Comparison of ENCODE assay signal across 8 cellular contexts in genomic region chr19:1027020-1027952, GRCh38. TPM values are rescaled to one million over a fixed set of nuclear protein-coding genes. Genes with fewer than 3 reads are reported as not detected.
A peak's percentile ranks its signal among the peaks of the same experiment; 100 is the strongest.
DNase-seq lines count a peak whose midpoint lies in the region; ATAC-seq and TF ChIP-seq lines count a peak whose summit lies in the region.

No MANE protein-coding gene starts in this region.

- H3F3A ChIP-seq in SU-DHL-6 (ENCODE audit: insufficient read depth), result peaks cover 17% of the 10 kb centered on the region

- H3K4me3 Mint-ChIP-seq in endodermal cell, result peak overlapping the region; percentile 93

- H3K9me3 ChIP-seq in SU-DHL-6 (ENCODE audit: insufficient read depth, low read length), result no peaks in the 10 kb centered on the region
- no peaks in the 10 kb centered on the region for H3K9me3 ChIP-seq in endodermal cell (ENCODE audit: control insufficient read depth, low read length)

- no peaks in the 10 kb centered on the region; the same call in 1 of the 2 replicates for H3K36me3 ChIP-seq in SU-DHL-6 (ENCODE audit: low read length)
- H3K36me3 ChIP-seq in endodermal cell (ENCODE audit: control insufficient read depth, insufficient read depth, low read length), result peaks cover 25% of the 10 kb centered on the region

- WGBS in endodermal cell (ENCODE audit: insufficient coverage in 1 of 2, insufficient read length in 1 of 2), 2 experiments, result 2% methylated on average over 13 to 35 of the region's 36 CpGs

- no peaks in the 10 kb centered on the region for H3K9me2 ChIP-seq in SU-DHL-6 (replicated peaks; ENCODE audit: insufficient read depth, low read length)

- ATAC-seq in HG02981 (IDR thresholded peaks at IDR 0.05; ENCODE audit: unreplicated experiment) (no peak), HG02610 (IDR thresholded peaks at IDR 0.05; ENCODE audit: unreplicated experiment) (no peak)

- H3K4me3 ChIP-seq in SU-DHL-6 (ENCODE audit: insufficient read depth, low read length, poor library complexity, severe bottlenecking), result peak overlapping the region; percentile 74
- peak overlapping the region; percentile 98 for H3K4me3 ChIP-seq in endodermal cell (ENCODE audit: low read length)

- peak; percentile 58 for DNase-seq in stimulated activated CD4-positive, alpha-beta T cell treated with anti-CD3 and anti-CD28 coated beads, Interleukin-15, amount 100 ng/mL, for 24 hours
- no peak for DNase-seq in stimulated activated CD4-positive, alpha-beta T cell treated with anti-CD3 and anti-CD28 coated beads, Interleukin-12 subunit alpha, Interleukin-12 subunit beta, amount 100 ng/mL, for 4 hours
- DNase-seq in endodermal cell (peak; percentile 72), myocyte (ENCODE audit: low read depth) (peak; percentile 36), medulla oblongata (ENCODE audit: extremely low spot score) (no peak)

- H3K36me3 Mint-ChIP-seq in endodermal cell (ENCODE audit: low read depth), result peaks cover 22% of the 10 kb centered on the region

- peak overlapping the region; percentile 97 for H3K27ac Mint-ChIP-seq in endodermal cell

- peaks cover 6% of the 10 kb centered on the region for H3K4me1 ChIP-seq in endodermal cell (ENCODE audit: control insufficient read depth, insufficient read depth, low read length)

- H3K27me3 ChIP-seq in SU-DHL-6 (ENCODE audit: low read length) (no peaks in the 10 kb centered on the region), endodermal cell (ENCODE audit: control insufficient read depth, insufficient read depth, low read length, poor library complexity, severe bottlenecking) (no peaks in the 10 kb centered on the region)

- H3K4me2 ChIP-seq in SU-DHL-6 (ENCODE audit: low read depth, low read length, poor library complexity, severe bottlenecking), result peak overlapping the region; percentile 92

- no peaks in the 10 kb centered on the region for H3K27me3 Mint-ChIP-seq in endodermal cell (ENCODE audit: insufficient read depth)

- H3K4me1 Mint-ChIP-seq in endodermal cell, result peaks cover 5% of the 10 kb centered on the region

- TF ChIP-seq CTCF in SU-DHL-6 (IDR thresholded peaks at IDR 0.05; ENCODE audit: insufficient read depth, low read length, poor library complexity, severe bottlenecking), result no peak
- TF ChIP-seq CTCF in endodermal cell (conservative IDR thresholded peaks at IDR 0.05), result no peak

- no peak overlapping the region for H2AFZ ChIP-seq in SU-DHL-6 (ENCODE audit: low read depth, low read length, severe bottlenecking)

- H3K9ac ChIP-seq in SU-DHL-6 (ENCODE audit: low read length), result peak overlapping the region; percentile 95
- H3K9ac ChIP-seq in endodermal cell (ENCODE audit: extremely low read depth, low read length, poor library complexity, severe bottlenecking), result peak overlapping the region; percentile 99

- no peaks in the 10 kb centered on the region for H4K20me1 ChIP-seq in SU-DHL-6 (ENCODE audit: low read depth, low read length)

- H3K79me2 ChIP-seq in SU-DHL-6 (ENCODE audit: insufficient read depth, low read length), result peaks cover 42% of the 10 kb centered on the region

- H3K9me3 Mint-ChIP-seq in endodermal cell, result no peaks in the 10 kb centered on the region

- H3K27ac ChIP-seq in SU-DHL-6 (ENCODE audit: low read depth, low read length), result peak overlapping the region; percentile 86
- H3K27ac ChIP-seq in endodermal cell (ENCODE audit: low read depth, low read length), result peak overlapping the region; percentile 84

RNA-seq across cellular contexts. Expression of gene CNN2, which starts 0.9 kb away (rescaled TPM):
- total RNA-seq in endodermal cell (100 to 1,000 TPM; 426 to 469 TPM), myocyte (88.1 and 92.4 TPM in 2 replicates)
- 225 TPM for polyA plus RNA-seq in endodermal cell (2013, experiment 1 of 2)
- 200 TPM for polyA plus RNA-seq in endodermal cell (2013, experiment 2 of 2)
- polyA plus RNA-seq in myocyte (2012), result 202 TPM

RNA-seq across cellular contexts. Expression of gene RNU6-2, which starts 6.0 kb away (rescaled TPM):
- total RNA-seq in endodermal cell (not detected), myocyte (not detected in 2 replicates)
- polyA plus RNA-seq in endodermal cell (2013, experiment 1 of 2), result under 0.01 TPM
- under 0.01 TPM for polyA plus RNA-seq in endodermal cell (2013, experiment 2 of 2)
- not detected for polyA plus RNA-seq in myocyte (2012)

RNA-seq across cellular contexts. Expression of gene TMEM259, which starts 6.4 kb away (rescaled TPM):
- total RNA-seq in endodermal cell (100 to 1,000 TPM; 157 to 176 TPM), myocyte (182 and 198 TPM in 2 replicates)
- 146 TPM for polyA plus RNA-seq in endodermal cell (2013, experiment 1 of 2)
- 122 TPM for polyA plus RNA-seq in endodermal cell (2013, experiment 2 of 2)
- polyA plus RNA-seq in myocyte (2012), result 114 TPM

RNA-seq across cellular contexts. Expression of gene ABCA7, which starts 12.6 kb away (rescaled TPM):
- total RNA-seq in endodermal cell (10 to 100 TPM; 67.2 to 68.7 TPM), myocyte (41.9 and 43.0 TPM in 2 replicates)
- 16.2 TPM for polyA plus RNA-seq in endodermal cell (2013, experiment 1 of 2)
- 16.2 TPM for polyA plus RNA-seq in endodermal cell (2013, experiment 2 of 2)
- polyA plus RNA-seq in myocyte (2012), result 28.2 TPM

RNA-seq across cellular contexts. Expression of gene GRIN3B, which starts 27.1 kb away (rescaled TPM):
- 1 to 10 TPM; 2.0 TPM for total RNA-seq in endodermal cell
- polyA plus RNA-seq in endodermal cell (2013, experiment 1 of 2), result 0.85 TPM
- polyA plus RNA-seq in endodermal cell (2013, experiment 2 of 2), result 0.50 TPM
- 0.05 and 0.16 TPM in 2 replicates for total RNA-seq in myocyte
- 0.05 TPM for polyA plus RNA-seq in myocyte (2012)

Comparison
In these comparisons a context has a peak if more than half of its experiments do, and no peak if none do; other contexts are left out.
1. DNase-seq: peak in stimulated activated CD4-positive, alpha-beta T cell treated with anti-CD3 and anti-CD28 coated beads, Interleukin-15, amount 100 ng/mL, for 24 hours (single experiment), endodermal cell (single experiment) and myocyte (single experiment); none in stimulated activated CD4-positive, alpha-beta T cell treated with anti-CD3 and anti-CD28 coated beads, Interleukin-12 subunit alpha, Interleukin-12 subunit beta, amount 100 ng/mL, for 4 hours (single experiment) and medulla oblongata (single experiment).